ENCODE assay signal across 8 cellular contexts in the genomic region with DNA sequence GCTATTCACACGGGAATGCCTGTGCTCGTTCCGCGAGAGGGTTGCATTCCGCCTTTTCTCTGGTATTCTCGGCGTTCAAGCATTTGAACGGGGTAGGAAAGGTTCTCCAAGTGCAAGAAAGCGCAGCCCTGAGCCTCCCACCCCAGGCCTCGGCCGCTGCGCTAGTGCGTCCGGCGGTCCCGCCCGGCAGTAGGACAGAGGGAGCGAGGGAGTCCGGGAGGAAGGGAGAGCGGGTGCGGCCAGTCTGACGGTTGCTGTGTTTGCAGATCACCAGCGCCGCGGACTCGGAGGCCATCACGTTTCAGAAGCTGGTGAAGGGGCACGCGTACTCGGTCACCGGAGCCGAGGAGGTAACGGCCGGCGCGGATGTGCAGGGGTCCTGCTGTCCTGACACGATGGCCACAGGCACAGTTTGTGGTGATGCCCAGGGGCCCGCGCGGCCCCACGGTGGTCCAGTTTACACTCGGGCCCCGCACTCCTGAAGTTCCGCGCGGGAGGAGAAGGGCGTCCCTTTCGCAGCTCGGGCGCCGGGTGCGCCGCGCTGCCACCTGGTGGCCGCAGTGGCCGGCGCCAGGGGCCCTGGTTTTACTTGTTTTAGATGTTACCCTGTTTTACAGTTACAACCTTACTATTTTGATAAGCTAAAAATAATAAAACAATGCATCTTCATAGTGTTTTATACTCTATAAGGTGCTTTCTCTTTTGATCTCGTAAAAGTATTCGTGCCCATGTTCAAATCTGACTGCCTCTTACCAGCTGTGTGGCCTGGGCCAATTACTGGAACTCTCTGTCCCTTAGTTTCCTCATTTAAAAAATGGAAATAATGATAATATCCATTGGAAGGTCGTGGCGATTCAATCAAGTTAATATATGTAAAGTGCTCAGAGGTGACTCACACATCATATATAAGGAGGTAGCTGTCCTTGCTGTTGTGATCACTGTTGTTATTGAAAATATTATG.
DNase-seq lines count a peak whose midpoint lies in the region; ATAC-seq and TF ChIP-seq lines count a peak whose summit lies in the region.

No MANE protein-coding gene starts in this region.

- H3K9me3 ChIP-seq in HUES6 (ENCODE audit: control insufficient read depth, insufficient read depth, low read depth, low read length), result no peaks in the 10 kb centered on the region

- peak overlapping the region; percentile 67 for H3K9ac ChIP-seq in HUES6 (ENCODE audit: low read length)

- no peak for DNase-seq in AG09309 (ENCODE audit: low read depth)
- peak; percentile 39 to 53 (median 42) for DNase-seq in activated CD4-positive, CD25-positive, alpha-beta regulatory T cell (lab: John Stamatoyannopoulos, UW)
- peak in 38 of 61 donors; percentile 13 to 65 (median 36) for DNase-seq in caudate nucleus (lab: John Stamatoyannopoulos, UW)
- peak; percentile 78 for DNase-seq in islet precursor cell
- peak; percentile 64 for DNase-seq in stimulated activated CD4-positive, alpha-beta T cell treated with anti-CD3 and anti-CD28 coated beads, Interleukin-12 subunit alpha, Interleukin-12 subunit beta, amount 100 ng/mL, for 4 hours
- DNase-seq in DMS114 treated with DMSO at 0.1 percent for 48 hours (lab: John Stamatoyannopoulos, UW; ENCODE audit: unreplicated experiment), result no peak

- H3K4me1 ChIP-seq in HUES6 (ENCODE audit: control insufficient read depth, insufficient read depth, low read length), result peaks cover 20% of the 10 kb centered on the region

- H3K27ac ChIP-seq in HUES6 (ENCODE audit: low read depth, low read length), result no peak overlapping the region
- H3K27ac ChIP-seq in caudate nucleus (ENCODE audit: low read depth, low read length), result peak overlapping the region; percentile 78

- H3K27me3 ChIP-seq in HUES6 (ENCODE audit: control insufficient read depth, insufficient read depth, low read length), result peaks cover 24% of the 10 kb centered on the region

- ATAC-seq in GM19328 (IDR thresholded peaks at IDR 0.05; ENCODE audit: unreplicated experiment), result peak; percentile 46

- H3K36me3 ChIP-seq in HUES6 (ENCODE audit: control insufficient read depth, insufficient read depth, low read length), result peaks cover 43% of the 10 kb centered on the region

- H3K4me3 ChIP-seq in AG09309 (ENCODE audit: control insufficient read depth, low read depth, low read length) (peak overlapping the region; percentile 4; the same call in 1 of the 2 replicates), HUES6 (ENCODE audit: low read depth, low read length) (peak overlapping the region; percentile 75)

- peak; percentile 74 for TF ChIP-seq CTCF in AG09309 (IDR thresholded peaks at IDR 0.05; ENCODE audit: control insufficient read depth, insufficient read depth, low read depth, low read length, missing control alignments)

Comparison
In these comparisons a context has a peak if more than half of its experiments do, and no peak if none do; other contexts are left out.
1. DNase-seq: peak in activated CD4-positive, CD25-positive, alpha-beta regulatory T cell (4 of 4), caudate nucleus (38 of 61), islet precursor cell (single experiment) and stimulated activated CD4-positive, alpha-beta T cell treated with anti-CD3 and anti-CD28 coated beads, Interleukin-12 subunit alpha, Interleukin-12 subunit beta, amount 100 ng/mL, for 4 hours (single experiment); none in AG09309 (single experiment) and DMS114 treated with DMSO at 0.1 percent for 48 hours (single experiment).